Comparison of ENCODE assay signal across 8 cellular contexts in the genomic region with DNA sequence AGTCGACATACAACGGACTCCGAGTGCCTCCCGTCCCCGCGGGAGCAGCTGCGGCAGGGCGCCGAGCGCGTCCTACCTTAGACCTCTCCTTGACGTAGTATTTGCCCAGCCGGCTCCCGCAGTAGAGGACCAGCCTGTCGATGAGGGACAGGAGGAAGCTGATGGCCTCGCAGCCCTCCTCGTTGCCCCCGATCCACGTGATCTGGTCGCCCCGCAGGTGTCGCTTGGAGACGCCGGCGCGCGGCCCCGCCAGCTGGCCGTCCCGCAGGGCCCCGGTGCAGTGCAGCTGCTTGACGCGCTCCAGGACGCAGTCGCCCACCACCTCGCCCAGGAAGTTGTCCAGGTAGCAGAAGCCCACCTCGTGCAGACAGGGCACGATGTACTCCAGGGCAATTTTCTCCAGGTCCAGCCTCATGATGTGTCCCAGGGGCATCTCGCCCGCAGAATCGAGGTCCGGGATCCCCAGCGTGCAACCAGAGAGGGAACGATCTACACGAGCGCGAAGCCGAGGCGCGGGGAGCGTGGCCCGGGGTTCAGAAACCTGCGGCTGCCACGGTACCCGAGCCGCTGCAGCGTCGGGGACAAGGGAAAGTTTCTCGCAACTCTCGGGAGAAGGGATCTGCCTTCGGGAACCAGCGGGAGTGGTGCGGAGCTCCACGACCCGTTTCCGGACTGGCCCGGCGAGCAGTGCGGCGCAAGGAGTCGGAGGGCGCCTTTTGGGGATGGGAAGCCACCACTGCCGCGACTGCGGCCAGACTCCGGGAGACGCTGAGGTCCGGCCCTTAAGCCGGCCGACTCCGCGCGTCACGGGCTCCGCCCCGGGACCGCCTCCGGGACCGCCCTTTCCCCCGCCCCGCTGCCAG. TPM values are rescaled to one million over a fixed set of nuclear protein-coding genes. Genes with fewer than 3 reads are reported as not detected.
DNase-seq lines count a peak whose midpoint lies in the region; ATAC-seq and TF ChIP-seq lines count a peak whose summit lies in the region.

A gene (minus strand): TSS at position 755 of the 863 bp plus-strand sequence. CDS start 322 bp downstream, at position 433.

- H3K4me1 ChIP-seq in left ventricle myocardium inferior (peaks cover 65% of the 10 kb centered on the region), trophoblast cell (ENCODE audit: control insufficient read depth in 1 of 2, insufficient read depth in 2 of 2, low read length in 2 of 2) (peaks cover 2 to 8% of the 10 kb centered on the region in 2 experiments), aorta (ENCODE audit: control insufficient read depth in 1 of 2, insufficient read depth in 2 of 2, low read length in 2 of 2) (no peaks in the 10 kb centered on the region)

- peak within 1 kb of the TSS; percentile 75 for H3K4me2 ChIP-seq in trophoblast cell (ENCODE audit: low read length)

- no peak within 1 kb of the TSS for H2BK120ac ChIP-seq in trophoblast cell (ENCODE audit: insufficient read depth, low read length, poor library complexity)

- no peak for TF ChIP-seq CTCF in left ventricle myocardium inferior (IDR thresholded peaks at IDR 0.05; ENCODE audit: borderline replicate concordance)

- no peak within 1 kb of the TSS for H3K27ac ChIP-seq in SK-N-MC
- H3K27ac ChIP-seq in left ventricle myocardium inferior (replicated peaks) = peak within 1 kb of the TSS; percentile 90
- no peak within 1 kb of the TSS for H3K27ac ChIP-seq in trophoblast cell (ENCODE audit: low read depth, low read length)
- H3K27ac ChIP-seq in aorta (ENCODE audit: low read depth in 1 of 2, low read length in 2 of 2) = peak within 1 kb of the TSS in 1 of 2 donors; percentile 15

- H3K9me3 ChIP-seq in SK-N-MC (ENCODE audit: low read depth, low read length) = no peaks in the 10 kb centered on the region
- no peaks in the 10 kb centered on the region for H3K9me3 ChIP-seq in left ventricle myocardium inferior (replicated peaks)
- peaks cover 2% of the 10 kb centered on the region for H3K9me3 ChIP-seq in trophoblast cell (ENCODE audit: insufficient read depth, low read depth, low read length)
- no peaks in the 10 kb centered on the region for H3K9me3 ChIP-seq in aorta (ENCODE audit: control insufficient read depth, low read length)

- H2BK12ac ChIP-seq in trophoblast cell (ENCODE audit: low read length) = no peak within 1 kb of the TSS

- no CpG with 5 or more reads among the region's 91 CpGs for WGBS in trophoblast cell (ENCODE audit: extremely low coverage, insufficient coverage, insufficient read length)
- WGBS in aorta, 2 donors = 0 to 1% methylated on average over 85 to 91 of the region's 91 CpGs

- H2AFZ ChIP-seq in trophoblast cell (ENCODE audit: insufficient read depth, low read length, poor library complexity) = peak within 1 kb of the TSS; percentile 40

- no peak within 1 kb of the TSS for H3K4ac ChIP-seq in trophoblast cell (ENCODE audit: low read depth, low read length)

- H3K36me3 ChIP-seq in SK-N-MC (ENCODE audit: insufficient read depth, low read length) (no peaks in the 10 kb centered on the region), left ventricle myocardium inferior (no peaks in the 10 kb centered on the region), trophoblast cell (ENCODE audit: control insufficient read depth in 1 of 2, insufficient read depth in 2 of 2, low read length in 2 of 2) (no peaks in the 10 kb centered on the region), aorta (ENCODE audit: control insufficient read depth in 1 of 2, insufficient read depth in 2 of 2, low read length in 1 of 2) (no peaks in the 10 kb centered on the region)

- H3K27me3 ChIP-seq in left ventricle myocardium inferior (ENCODE audit: low read depth) (no peaks in the 10 kb centered on the region), trophoblast cell (ENCODE audit: insufficient read depth, low read length) (peaks cover 8% of the 10 kb centered on the region), aorta (ENCODE audit: control insufficient read depth in 1 of 2, insufficient read depth in 2 of 2, low read length in 1 of 2) (no peaks in the 10 kb centered on the region)

- H3K9ac ChIP-seq in SK-N-MC (ENCODE audit: insufficient read length) (no peak within 1 kb of the TSS), trophoblast cell (ENCODE audit: low read length) (peak within 1 kb of the TSS; percentile 3)

- DNase-seq in Daoy (ENCODE audit: low read depth) = peak; percentile 92
- no peak for DNase-seq in SK-N-MC (ENCODE audit: low read depth, low spot score)
- peak; percentile 7 for DNase-seq in amniotic stem cell (lab: John Stamatoyannopoulos, UW)
- peak; percentile 92 for DNase-seq in left ventricle myocardium inferior
- DNase-seq in trophoblast cell = peak; percentile 86 to 88
- DNase-seq in aorta = peak; percentile 92 to 97

- peaks cover 4% of the 10 kb centered on the region for H3K79me1 ChIP-seq in trophoblast cell (ENCODE audit: low read length)

- no peak within 1 kb of the TSS for H2AK5ac ChIP-seq in trophoblast cell (ENCODE audit: low read length)

- H3K4me3 ChIP-seq in SK-N-MC = peak within 1 kb of the TSS; percentile 81
- peak within 1 kb of the TSS; percentile 96 for H3K4me3 ChIP-seq in left ventricle myocardium inferior
- peak within 1 kb of the TSS; percentile 74 for H3K4me3 ChIP-seq in trophoblast cell (ENCODE audit: low read depth, low read length)
- H3K4me3 ChIP-seq in aorta (ENCODE audit: low read length in 2 of 2) = peak within 1 kb of the TSS; percentile 23 to 82

- ATAC-seq in GM21528 (IDR thresholded peaks at IDR 0.05; ENCODE audit: low FRiP score, unreplicated experiment) (peak; percentile 77), aorta (ENCODE audit: low FRiP score) (peak; percentile 98)

- intact Hi-C loops in left ventricle myocardium inferior (cut with micrococcal nuclease) = no loop called here
- intact Hi-C loops in aorta (cut with DNase I) = loop anchor here in 1 of 2 donors (2.0 to 10.0 kb wide), 3 partner anchors 106 to 148 kb away; no protein-coding TSS in a partner anchor

- no peak within 1 kb of the TSS for H4K91ac ChIP-seq in trophoblast cell (ENCODE audit: low read depth, low read length)

- H2BK5ac ChIP-seq in trophoblast cell (ENCODE audit: low read depth, low read length, poor library complexity) = no peak within 1 kb of the TSS

- H3K4me1 Mint-ChIP-seq in IgD-negative memory B cell = peaks cover 4 to 5% (median 5%) of the 10 kb centered on the region in 3 donors

- H4K12ac ChIP-seq in trophoblast cell (ENCODE audit: low read depth, low read length) = no peak within 1 kb of the TSS

- peak within 1 kb of the TSS in 3 of 4 donors; percentile 8 to 44 (median 41) for H3K4me3 Mint-ChIP-seq in IgD-negative memory B cell

- H3K18ac ChIP-seq in trophoblast cell (ENCODE audit: low read length) = no peak within 1 kb of the TSS

- no peak within 1 kb of the TSS for H4K8ac ChIP-seq in trophoblast cell (ENCODE audit: low read depth, low read length)

- H3K36me3 Mint-ChIP-seq in IgD-negative memory B cell = no peaks in the 10 kb centered on the region

- H3K79me2 ChIP-seq in trophoblast cell (ENCODE audit: control insufficient read depth, insufficient read depth, low read length, poor library complexity) = peaks cover 2% of the 10 kb centered on the region

- peak within 1 kb of the TSS; percentile 8 for H3K14ac ChIP-seq in trophoblast cell (ENCODE audit: low read length)

- no peak within 1 kb of the TSS for H3K23ac ChIP-seq in trophoblast cell (ENCODE audit: low read length)

- peaks cover 29% of the 10 kb centered on the region for H3K27me3 Mint-ChIP-seq in IgD-negative memory B cell

- no peak within 1 kb of the TSS for H3K27ac Mint-ChIP-seq in IgD-negative memory B cell

- H3K9me3 Mint-ChIP-seq in IgD-negative memory B cell = peaks cover 0 to 11% (median 0%) of the 10 kb centered on the region in 3 donors

RNA-seq across cellular contexts. Expression of the gene that starts here (rescaled TPM):
- 4.0 and 4.3 TPM in 2 replicates for total RNA-seq in Daoy (2014; rRNA removed; shearing (Covaris generic))
- polyA plus RNA-seq in IgD-negative memory B cell (0.60 TPM), aorta (10 to 100 TPM in 1 of 2 donors, under 1 TPM in 1; 0.33 to 15.7 TPM)
- total RNA-seq in left ventricle myocardium inferior (153 TPM), aorta (10 to 100 TPM; 23.9 to 46.7 TPM)
- 40.4 and 40.5 TPM in 2 replicates for polyA plus RNA-seq in trophoblast cell (2013)
